In genomic region chrX:49184294-49185061, GRCh38 we compare ENCODE assay signal across 8 cellular contexts. TPM values are rescaled to one million over a fixed set of nuclear protein-coding genes. Genes with fewer than 3 reads are reported as not detected.
A peak's percentile ranks its signal among the peaks of the same experiment; 100 is the strongest.
DNase-seq lines count a peak whose midpoint lies in the region; ATAC-seq, FAIRE-seq and TF ChIP-seq lines count a peak whose summit lies in the region.

No MANE protein-coding gene starts in this region.

- H3K36me3 ChIP-seq in IMR-90 (ENCODE audit: control insufficient read depth, insufficient read depth, low read length), result peaks cover 5% of the 10 kb centered on the region; the same call in 1 of the 2 replicates

- no peaks in the 10 kb centered on the region for H3K9me3 ChIP-seq in IMR-90 (ENCODE audit: control insufficient read depth, insufficient read depth, low read length)

- peak overlapping the region; percentile 73 for H3K4me2 ChIP-seq in IMR-90 (ENCODE audit: low read depth, low read length)

- peaks cover 3% of the 10 kb centered on the region for H3K4me1 ChIP-seq in IMR-90 (ENCODE audit: control insufficient read depth, insufficient read depth, low read length)

- H3K4me1 Mint-ChIP-seq in stimulated activated naive CD8-positive, alpha-beta T cell treated with anti-CD3 and anti-CD28 coated beads, Interleukin-15, Interleukin-2, amounts not matched to agents 100 ng/mL and 50 ng/mL, for 24 hours (ENCODE audit: low read depth), result peaks cover 13% of the 10 kb centered on the region

- no peak overlapping the region for H3K23ac ChIP-seq in IMR-90 (ENCODE audit: low read depth, low read length)

- dilution Hi-C loops in IMR-90 (cut with HindIII; ENCODE audit: low sequenced_read_pairs, unreplicated experiment), result no loop called here

- peaks cover 3% of the 10 kb centered on the region; the same call in 1 of the 2 replicates for H3K9me1 ChIP-seq in IMR-90 (ENCODE audit: insufficient read depth, low read length)

- peak; percentile 52 for FAIRE-seq in A204.1 (lab: Jason Lieb, UNC)
- FAIRE-seq in GM12891 (lab: Jason Lieb, UNC), result peak; percentile 92

- peak; percentile 88 for ATAC-seq in IMR-90 (ENCODE audit: low read depth)
- peak; percentile 46 for ATAC-seq in left lobe of liver

- CTCF ChIA-PET in IMR-90 (lab: Yijun Ruan, JAX), result interaction anchor here (0.6 kb wide), 2 partner anchors 29 to 44 kb away, joined by 3 read pairs; no protein-coding TSS in a partner anchor

- H3K4ac ChIP-seq in IMR-90 (ENCODE audit: low read depth, low read length), result peak overlapping the region; percentile 35

- POLR2A ChIA-PET in IMR-90 (lab: Charles Lee; ENCODE audit: unreplicated experiment), result no interaction called here

- in situ Hi-C loops in IMR-90 (cut with MboI; ENCODE audit: low sequenced_read_pairs), result no loop called here
- in situ Hi-C loops in SK-MEL-5 (cut with HindIII; ENCODE audit: low pct_unique_long_range_greater_than_20kb, low sequenced_read_pairs), result no loop called here

- H3K9me3 Mint-ChIP-seq in stimulated activated naive CD8-positive, alpha-beta T cell treated with anti-CD3 and anti-CD28 coated beads, Interleukin-15, Interleukin-2, amounts not matched to agents 100 ng/mL and 50 ng/mL, for 24 hours, result no peaks in the 10 kb centered on the region

- H3K27ac Mint-ChIP-seq in stimulated activated naive CD8-positive, alpha-beta T cell treated with anti-CD3 and anti-CD28 coated beads, Interleukin-15, Interleukin-2, amounts not matched to agents 100 ng/mL and 50 ng/mL, for 24 hours, result peak overlapping the region; percentile 82

- H4K20me1 ChIP-seq in IMR-90 (ENCODE audit: insufficient read depth, low read length), result no peaks in the 10 kb centered on the region

- H4K8ac ChIP-seq in IMR-90 (ENCODE audit: low read depth in 2 of 2, low read length in 2 of 2), result peak overlapping the region; percentile 34 to 61; a peak in 2 of 4 replicates

- no peak for TF ChIP-seq RAD21 in IMR-90 (IDR thresholded peaks at IDR 0.05; ENCODE audit: low read length)

- H4K5ac ChIP-seq in IMR-90 (ENCODE audit: low read depth, low read length), result no peak overlapping the region

- no peak overlapping the region for H3K9ac ChIP-seq in IMR-90 (ENCODE audit: low read depth, low read length)

- H2BK5ac ChIP-seq in IMR-90 (ENCODE audit: low read depth, low read length, poor library complexity, severe bottlenecking), result peak overlapping the region; percentile 37

- no peak overlapping the region for H2BK15ac ChIP-seq in IMR-90 (ENCODE audit: low read depth, low read length)

- TF ChIP-seq CTCF in IMR-90 (conservative IDR thresholded peaks at IDR 0.05; ENCODE audit: low read depth, low read length) (no peak), coronary artery (IDR thresholded peaks at IDR 0.05) (no peak)

- H4K91ac ChIP-seq in IMR-90 (ENCODE audit: insufficient read depth, low read depth, low read length), result no peak overlapping the region

- no peak overlapping the region for H2BK20ac ChIP-seq in IMR-90 (ENCODE audit: low read depth, low read length)

- no peak overlapping the region for H3K56ac ChIP-seq in IMR-90 (ENCODE audit: extremely low read depth, insufficient read depth, low read length)

- no peak overlapping the region; the same call in 1 of the 2 replicates for H2AK5ac ChIP-seq in IMR-90 (ENCODE audit: low read depth, low read length)

- TF ChIP-seq POLR2A in GM12891 (IDR thresholded peaks at IDR 0.05; ENCODE audit: low read depth, low read length) (no peak), IMR-90 (IDR thresholded peaks at IDR 0.05; ENCODE audit: low read depth, low read length) (no peak)

- no peaks in the 10 kb centered on the region for H3K27me3 Mint-ChIP-seq in stimulated activated naive CD8-positive, alpha-beta T cell treated with anti-CD3 and anti-CD28 coated beads, Interleukin-15, Interleukin-2, amounts not matched to agents 100 ng/mL and 50 ng/mL, for 24 hours

- H3K14ac ChIP-seq in IMR-90 (replicated peaks; ENCODE audit: low read depth, low read length), result no peak overlapping the region

- H3K27me3 ChIP-seq in IMR-90 (ENCODE audit: control insufficient read depth, insufficient read depth, low read length), result no peaks in the 10 kb centered on the region

- peaks cover 16% of the 10 kb centered on the region for H3K36me3 Mint-ChIP-seq in stimulated activated naive CD8-positive, alpha-beta T cell treated with anti-CD3 and anti-CD28 coated beads, Interleukin-15, Interleukin-2, amounts not matched to agents 100 ng/mL and 50 ng/mL, for 24 hours (ENCODE audit: low read depth)

- peak overlapping the region; percentile 32 for H3K4me3 ChIP-seq in IMR-90 (ENCODE audit: insufficient read depth, low read depth, low read length)
- peak overlapping the region; percentile 79 for H3K4me3 ChIP-seq in coronary artery

- H3K79me1 ChIP-seq in IMR-90 (ENCODE audit: low read depth in 1 of 2, low read length in 2 of 2), result peaks cover 5 to 22% of the 10 kb centered on the region in 2 experiments; a peak in 2 of 4 replicates

- H3K27ac ChIP-seq in IMR-90 (ENCODE audit: insufficient read depth, low read length) (peak overlapping the region; percentile 30; the same call in 1 of the 2 replicates), coronary artery (peak overlapping the region; percentile 82 to 92)

- peak overlapping the region; percentile 92 for H2AFZ ChIP-seq in IMR-90 (replicated peaks; ENCODE audit: low read length, poor library complexity)

- no TSS peak for BruUV-seq in IMR-90 (replicated peaks; lab: Mats Ljungman, UMichigan)

- intact Hi-C loops in IMR-90 (cut with micrococcal nuclease), result no loop called here

- DNase-seq in GM12891 (ENCODE audit: insufficient read length, low spot score) (no peak), IMR-90 (peak; percentile 83), SK-MEL-5 (ENCODE audit: low read depth, low spot score) (peak; percentile 91), coronary artery (ENCODE audit: low spot score) (peak; percentile 92), left lobe of liver (ENCODE audit: low spot score) (peak; percentile 64), pons (ENCODE audit: low spot score) (no peak)

- H3K4me3 Mint-ChIP-seq in stimulated activated naive CD8-positive, alpha-beta T cell treated with anti-CD3 and anti-CD28 coated beads, Interleukin-15, Interleukin-2, amounts not matched to agents 100 ng/mL and 50 ng/mL, for 24 hours, result peak overlapping the region; percentile 85

- H3K18ac ChIP-seq in IMR-90 (ENCODE audit: low read depth, low read length), result no peak overlapping the region

- no peak overlapping the region for H2BK120ac ChIP-seq in IMR-90 (ENCODE audit: low read depth, low read length)

- 43% methylated on average over 21 of the region's 39 CpGs; no CpG with 5 or more reads in 1 of the 2 experiments for WGBS in IMR-90 (ENCODE audit: extremely low coverage in 2 of 2, insufficient read length in 1 of 2), 2 experiments

- H2AK9ac ChIP-seq in IMR-90 (replicated peaks; ENCODE audit: low read depth, low read length, poor library complexity), result peak overlapping the region; percentile 88

TF ChIP-seq in GM12891, 5 proteins besides CTCF, POLR2A, EP300 and RAD21 (continues in another document):
- TF ChIP-seq POU2F2 (IDR thresholded peaks at IDR 0.05; ENCODE audit: low read depth, low read length), result no peak

TF ChIP-seq in IMR-90, 13 proteins besides CTCF, POLR2A, EP300 and RAD21 (continues in another document):
- no peak for TF ChIP-seq CEBPB (IDR thresholded peaks at IDR 0.05; ENCODE audit: low read depth, low read length)

RNA-seq across cellular contexts. Expression of gene PRICKLE3, which starts 1.7 kb away (rescaled TPM):
- polyA plus RNA-seq in GM12891 (2012; ENCODE audit: low read depth, missing spikeins), result 8.1 TPM
- total RNA-seq in IMR-90 (2012; rRNA removed) (3.1 and 3.4 TPM in 2 replicates), left lobe of liver (4.5 TPM)
- 6.4 and 6.8 TPM in 2 replicates for polyA plus RNA-seq in IMR-90 (2012; rRNA removed)
- polyA plus RNA-seq in IMR-90 (2012; cell fraction: cytosol; rRNA removed), result 4.0 and 7.7 TPM in 2 replicates
- polyA plus RNA-seq in IMR-90 (2012; cell fraction: nucleus; rRNA removed; ENCODE audit: low replicate concordance), result 21.5 and 50.0 TPM in 2 replicates
- total RNA-seq in SK-MEL-5 (2014; rRNA removed; shearing (Covaris generic)), result 21.1 and 24.8 TPM in 2 replicates
- 63.7 TPM in 2 replicates for polyA plus RNA-seq in SK-MEL-5 (2015; cell fraction: cytosol; rRNA removed)
- polyA plus RNA-seq in SK-MEL-5 (2015; cell fraction: nucleus; rRNA removed), result 91.5 and 98.1 TPM in 2 replicates

RNA-seq across cellular contexts. Expression of gene PLP2, which starts 12.8 kb away (rescaled TPM):
- polyA plus RNA-seq in GM12891 (2012; ENCODE audit: low read depth, missing spikeins), result 26.6 TPM
- total RNA-seq in IMR-90 (2012; rRNA removed), result 22.6 and 29.2 TPM in 2 replicates
- 149 and 156 TPM in 2 replicates for polyA plus RNA-seq in IMR-90 (2012; rRNA removed)
- 125 and 134 TPM in 2 replicates for polyA plus RNA-seq in IMR-90 (2012; cell fraction: cytosol; rRNA removed)
- polyA plus RNA-seq in IMR-90 (2012; cell fraction: nucleus; rRNA removed; ENCODE audit: low replicate concordance), result 31.7 and 42.9 TPM in 2 replicates
- total RNA-seq in SK-MEL-5 (2014; rRNA removed; shearing (Covaris generic)), result 8.1 and 9.1 TPM in 2 replicates
- 14.3 and 14.8 TPM in 2 replicates for polyA plus RNA-seq in SK-MEL-5 (2015; cell fraction: cytosol; rRNA removed)
- 0.60 and 1.9 TPM in 2 replicates for polyA plus RNA-seq in SK-MEL-5 (2015; cell fraction: nucleus; rRNA removed)
- total RNA-seq in left lobe of liver, result 11.7 TPM

RNA-seq across cellular contexts. Expression of gene SYP, which starts 15.5 kb away (rescaled TPM):
- 0.71 TPM for polyA plus RNA-seq in GM12891 (2012; ENCODE audit: low read depth, missing spikeins)
- total RNA-seq in IMR-90 (2012; rRNA removed) (under 0.01 TPM in 1 of 2 replicates, not detected in the other), left lobe of liver (0.10 TPM)
- 0.05 and 0.06 TPM in 2 replicates for polyA plus RNA-seq in IMR-90 (2012; rRNA removed)
- polyA plus RNA-seq in IMR-90 (2012; cell fraction: cytosol; rRNA removed), result 0.02 and 0.08 TPM in 2 replicates
- 0.09 and 0.16 TPM in 2 replicates for polyA plus RNA-seq in IMR-90 (2012; cell fraction: nucleus; rRNA removed; ENCODE audit: low replicate concordance)
- total RNA-seq in SK-MEL-5 (2014; rRNA removed; shearing (Covaris generic)), result 72.1 and 73.0 TPM in 2 replicates
- polyA plus RNA-seq in SK-MEL-5 (2015; cell fraction: cytosol; rRNA removed), result 66.0 and 67.0 TPM in 2 replicates
- polyA plus RNA-seq in SK-MEL-5 (2015; cell fraction: nucleus; rRNA removed), result 23.0 and 28.5 TPM in 2 replicates

RNA-seq across cellular contexts. Expression of gene MAGIX, which starts 21.9 kb away (rescaled TPM):
- 0.33 TPM for polyA plus RNA-seq in GM12891 (2012; ENCODE audit: low read depth, missing spikeins)
- total RNA-seq in IMR-90 (2012; rRNA removed) (0.56 and 0.72 TPM in 2 replicates), left lobe of liver (27.7 TPM)
- 1.0 and 1.1 TPM in 2 replicates for polyA plus RNA-seq in IMR-90 (2012; rRNA removed)
- polyA plus RNA-seq in IMR-90 (2012; cell fraction: cytosol; rRNA removed), result 0.68 and 1.5 TPM in 2 replicates
- polyA plus RNA-seq in IMR-90 (2012; cell fraction: nucleus; rRNA removed; ENCODE audit: low replicate concordance), result 1.5 and 2.2 TPM in 2 replicates
- total RNA-seq in SK-MEL-5 (2014; rRNA removed; shearing (Covaris generic)), result 1.4 and 2.6 TPM in 2 replicates
- polyA plus RNA-seq in SK-MEL-5 (2015; cell fraction: cytosol; rRNA removed), result 2.7 and 3.5 TPM in 2 replicates
- 1.3 and 2.1 TPM in 2 replicates for polyA plus RNA-seq in SK-MEL-5 (2015; cell fraction: nucleus; rRNA removed)

RNA-seq across cellular contexts. Expression of gene CACNA1F, which starts 48.7 kb away (rescaled TPM):
- 0.22 TPM for polyA plus RNA-seq in GM12891 (2012; ENCODE audit: low read depth, missing spikeins)
- total RNA-seq in IMR-90 (2012; rRNA removed), result not detected in 2 replicates
- polyA plus RNA-seq in IMR-90 (2012; rRNA removed), result not detected in 2 replicates
- not detected in 2 replicates for polyA plus RNA-seq in IMR-90 (2012; cell fraction: cytosol; rRNA removed)
- polyA plus RNA-seq in IMR-90 (2012; cell fraction: nucleus; rRNA removed; ENCODE audit: low replicate concordance), result not detected in 2 replicates
- total RNA-seq in SK-MEL-5 (2014; rRNA removed; shearing (Covaris generic)), result not detected in 2 replicates
- 0.02 and 0.10 TPM in 2 replicates for polyA plus RNA-seq in SK-MEL-5 (2015; cell fraction: cytosol; rRNA removed)
- 0.20 TPM in 1 of 2 replicates, not detected in the other for polyA plus RNA-seq in SK-MEL-5 (2015; cell fraction: nucleus; rRNA removed)
- not detected for total RNA-seq in left lobe of liver

Comparison
In these comparisons a context has a peak if more than half of its experiments do, and no peak if none do; other contexts are left out.
1. DNase-seq: peak in IMR-90 (single experiment), SK-MEL-5 (single experiment), coronary artery (single experiment) and left lobe of liver (single experiment); none in GM12891 (single experiment) and pons (single experiment).
2. RNA of gene SYP, which starts 15.5 kb away (total RNA-seq): 72.1 to 73.0 TPM in SK-MEL-5; 0.10 TPM in left lobe of liver (single experiment) and under 0.01 TPM in IMR-90; every median in the first group is over 10 times any median in the second.